In genomic region chr15:50798684-50799083, GRCh38 we compare ENCODE assay signal across 13 cellular contexts. TPM values are rescaled to one million over a fixed set of nuclear protein-coding genes. Genes with fewer than 3 reads are reported as not detected.
DNase-seq lines count a peak whose midpoint lies in the region; ATAC-seq lines count a peak whose summit lies in the region.
"Had no signal": no experiment of that assay in that cellular context is flagged by ENCODE, and none has a peak within 500 bp of the region (broad histone marks: within the 10 kb centered on the region; RNA-seq: fewer than 3 reads in every experiment).

No MANE protein-coding gene starts in this region.

- no peak overlapping the region for H3K4me3 ChIP-seq in esophagus (ENCODE audit: low read depth in 1 of 2, low read length in 2 of 2)
- H3K4me3 ChIP-seq in skeletal muscle tissue (ENCODE audit: low read length in 3 of 3) = no peak overlapping the region
- H3K4me3 ChIP-seq: right atrium auricular region, testis had no signal

- H3K36me3 ChIP-seq in esophagus (ENCODE audit: control insufficient read depth in 2 of 2, insufficient read depth in 2 of 2, low read length in 1 of 2) (no peaks in the 10 kb centered on the region), skeletal muscle tissue (ENCODE audit: control insufficient read depth in 3 of 3, insufficient read depth in 3 of 3, low read length in 3 of 3) (no peaks in the 10 kb centered on the region)
- H3K36me3 ChIP-seq: right atrium auricular region, WERI-Rb-1 had no signal

- DNase-seq in HK-2 (ENCODE audit: unreplicated experiment) = peak; percentile 2
- DNase-seq in RPMI7951 (ENCODE audit: low read depth) = peak; percentile 17
- no peak for DNase-seq in NCI-H1092 (lab: John Stamatoyannopoulos, UW)
- DNase-seq in NCI-H510A treated with DMSO at 0.1 percent for 48 hours (lab: John Stamatoyannopoulos, UW) = no peak
- DNase-seq: activated T-cell treated with anti-CD3 and anti-CD28 coated beads, Interleukin-2, amount 50 U/mL, for 48 hours; SIG-M5; testis; WERI-Rb-1 had no signal

- peak overlapping the region in 1 of 3 donors; percentile 61 for H3K9ac ChIP-seq in skeletal muscle tissue (ENCODE audit: low read depth in 1 of 3, low read length in 3 of 3)

- ATAC-seq in GM21529 (IDR thresholded peaks at IDR 0.05; ENCODE audit: unreplicated experiment) (no peak), GM21576 (IDR thresholded peaks at IDR 0.05; ENCODE audit: unreplicated experiment) (no peak)

- H3K4me1 ChIP-seq in esophagus (ENCODE audit: control insufficient read depth in 2 of 2, insufficient read depth in 2 of 2, low read length in 1 of 2) (no peaks in the 10 kb centered on the region), skeletal muscle tissue (ENCODE audit: control insufficient read depth in 3 of 3, insufficient read depth in 3 of 3, low read length in 3 of 3) (peaks cover 2 to 12% (median 11%) of the 10 kb centered on the region in 3 donors)
- H3K4me1 ChIP-seq: right atrium auricular region, testis had no signal

- H3K27me3 ChIP-seq in esophagus (ENCODE audit: control insufficient read depth in 1 of 2, insufficient read depth in 2 of 2, low read length in 2 of 2) (no peaks in the 10 kb centered on the region), skeletal muscle tissue (ENCODE audit: control insufficient read depth in 3 of 3, insufficient read depth in 3 of 3, low read length in 3 of 3) (no peaks in the 10 kb centered on the region)
- H3K27me3 ChIP-seq: right atrium auricular region, testis had no signal

- WGBS in esophagus, 2 donors = 41 to 47% methylated on average over 3 of the region's 3 CpGs

- H3K9me3 ChIP-seq in esophagus (ENCODE audit: control insufficient read depth in 2 of 2, insufficient read depth in 1 of 2, low read depth in 1 of 2, low read length in 1 of 2) = no peaks in the 10 kb centered on the region
- no peaks in the 10 kb centered on the region for H3K9me3 ChIP-seq in skeletal muscle tissue (ENCODE audit: control insufficient read depth in 3 of 3, low read length in 3 of 3)
- H3K9me3 ChIP-seq: right atrium auricular region, testis had no signal

- H3K27ac ChIP-seq in esophagus (ENCODE audit: low read depth in 2 of 2, low read length in 1 of 2) (peak overlapping the region; percentile 14 to 71), skeletal muscle tissue (ENCODE audit: low read depth, low read length) (peak overlapping the region; percentile 49)
- H3K27ac ChIP-seq: right atrium auricular region, testis, WERI-Rb-1 had no signal

RNA-seq across cellular contexts. Expression of gene SPPL2A, which starts 33.2 kb away (rescaled TPM):
- total RNA-seq in RPMI7951 (2014; rRNA removed; shearing (Covaris generic)) = 117 and 125 TPM in 2 replicates
- 10 to 100 TPM; 12.4 to 21.7 TPM for polyA plus RNA-seq in esophagus
- 33.4 TPM for total RNA-seq in skeletal muscle tissue

Comparison
In these comparisons a context has a peak if more than half of its experiments do, and no peak if none do; other contexts are left out.
1. DNase-seq: peak in HK-2 (single experiment) and RPMI7951 (single experiment); none in NCI-H1092 (single experiment) and NCI-H510A treated with DMSO at 0.1 percent for 48 hours (single experiment).